In the genomic region with DNA sequence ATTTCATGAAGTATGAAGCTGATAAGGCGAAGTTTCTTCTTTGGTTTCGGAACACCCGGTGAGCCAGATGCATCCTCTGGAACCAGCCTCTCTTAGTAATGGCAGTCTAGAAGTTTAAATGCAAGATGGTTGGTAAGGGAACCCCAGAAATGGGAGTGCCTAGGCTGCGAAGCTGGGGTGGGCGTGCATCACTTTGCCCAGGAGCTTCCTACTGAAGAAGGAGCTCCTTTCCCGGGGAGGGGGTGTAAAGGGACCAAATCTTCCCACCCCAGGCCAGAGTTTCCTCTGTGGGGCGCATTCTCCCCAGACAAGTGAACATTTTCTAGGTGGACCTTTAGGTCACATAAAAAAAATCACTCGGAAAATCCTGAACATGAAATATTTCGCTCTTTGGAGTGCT, we compare ENCODE assay signal across 26 cellular contexts. TPM values are rescaled to one million over a fixed set of nuclear protein-coding genes. Genes with fewer than 3 reads are reported as not detected.
"Had no signal": no experiment of that assay in that cellular context is flagged by ENCODE, and none has a peak within 500 bp of the region (broad histone marks: within the 10 kb centered on the region; RNA-seq: fewer than 3 reads in every experiment).

No MANE protein-coding gene starts in this region.

- DNase-seq: activated B cell treated with CpG ODN at 0.5 μM for 24 hours; activated CD8-positive, alpha-beta T cell treated with anti-CD3 and anti-CD28 coated beads for 36 hours; activated naive CD4-positive, alpha-beta T cell treated with Interleukin-2 at 50 U/mL for 16 hours; activated naive CD8-positive, alpha-beta T cell treated with anti-CD3 and anti-CD28 coated beads for 36 hours; brain microvascular endothelial cell; KG1; NCI-H1048; NCI-H146; NCI-H187 treated with DMSO at 0.1 percent for 48 hours; NCI-H2171; NCI-H226; NCI-H526; NCI-H82; RPMI8226; T-cell; T-helper 2 cell; T1000 had no signal

- H3K9me3 Mint-ChIP-seq: activated B cell treated with CpG ODN at 0.5 μM for 24 hours; activated CD8-positive, alpha-beta T cell treated with anti-CD3 and anti-CD28 coated beads for 36 hours; activated naive CD8-positive, alpha-beta T cell treated with anti-CD3 and anti-CD28 coated beads for 36 hours; activated T-cell treated with anti-CD3 and anti-CD28 coated beads, Interleukin-2, amount 50 U/mL, for 24 hours; activated T-helper 1 cell treated with anti-CD3 and anti-CD28 coated beads, Interleukin-12 subunit alpha, Interleukin-12 subunit beta, Interleukin-2, Interleukin-4 antibody, amounts not matched to agents 30 ng/mL and 10 ng/mL and 1 ng/mL, durations not matched to agents 14 hours and 24 hours and 36 hours; T-cell had no signal

- H3K27ac ChIP-seq: brain microvascular endothelial cell, cardiac muscle cell, SK-N-MC had no signal

- ATAC-seq: activated CD8-positive, alpha-beta T cell treated with anti-CD3 and anti-CD28 coated beads for 36 hours; Right ventricle myocardium inferior; T-cell had no signal

- H3K27me3 Mint-ChIP-seq: activated CD8-positive, alpha-beta T cell treated with anti-CD3 and anti-CD28 coated beads for 36 hours; activated naive CD8-positive, alpha-beta T cell treated with anti-CD3 and anti-CD28 coated beads for 36 hours; activated T-cell treated with anti-CD3 and anti-CD28 coated beads, Interleukin-2, amount 50 U/mL, for 24 hours; T-cell had no signal

- H3K4me3 Mint-ChIP-seq: activated B cell treated with CpG ODN at 0.5 μM for 24 hours; activated CD8-positive, alpha-beta T cell treated with anti-CD3 and anti-CD28 coated beads for 36 hours; activated naive CD8-positive, alpha-beta T cell treated with anti-CD3 and anti-CD28 coated beads for 36 hours; activated T-cell treated with anti-CD3 and anti-CD28 coated beads, Interleukin-2, amount 50 U/mL, for 24 hours; activated T-helper 1 cell treated with anti-CD3 and anti-CD28 coated beads, Interleukin-12 subunit alpha, Interleukin-12 subunit beta, Interleukin-2, Interleukin-4 antibody, amounts not matched to agents 30 ng/mL and 10 ng/mL and 1 ng/mL, durations not matched to agents 14 hours and 24 hours and 36 hours; T-cell had no signal

- H3K27ac Mint-ChIP-seq: activated B cell treated with CpG ODN at 0.5 μM for 24 hours; activated CD8-positive, alpha-beta T cell treated with anti-CD3 and anti-CD28 coated beads for 36 hours; activated naive CD8-positive, alpha-beta T cell treated with anti-CD3 and anti-CD28 coated beads for 36 hours; activated T-cell treated with anti-CD3 and anti-CD28 coated beads, Interleukin-2, amount 50 U/mL, for 24 hours; activated T-helper 1 cell treated with anti-CD3 and anti-CD28 coated beads, Interleukin-12 subunit alpha, Interleukin-12 subunit beta, Interleukin-2, Interleukin-4 antibody, amounts not matched to agents 30 ng/mL and 10 ng/mL and 1 ng/mL, durations not matched to agents 14 hours and 24 hours and 36 hours; T-cell had no signal

- H3K36me3 ChIP-seq: brain microvascular endothelial cell, cardiac muscle cell had no signal

- H3K4me1 Mint-ChIP-seq: activated B cell treated with CpG ODN at 0.5 μM for 24 hours; activated naive CD8-positive, alpha-beta T cell treated with anti-CD3 and anti-CD28 coated beads for 36 hours; T-cell had no signal

- H3K4me3 ChIP-seq: cardiac muscle cell, SK-N-MC had no signal

- H3K36me3 Mint-ChIP-seq: activated naive CD8-positive, alpha-beta T cell treated with anti-CD3 and anti-CD28 coated beads for 36 hours; T-cell had no signal

- H3K27me3 ChIP-seq: brain microvascular endothelial cell, cardiac muscle cell had no signal

RNA-seq across cellular contexts. Expression of a gene that starts 4.4 kb away (rescaled TPM):
- total RNA-seq: activated B cell treated with CpG ODN at 0.5 μM for 24 hours; activated CD8-positive, alpha-beta T cell treated with anti-CD3 and anti-CD28 coated beads for 36 hours; activated naive CD8-positive, alpha-beta T cell treated with anti-CD3 and anti-CD28 coated beads for 36 hours; activated T-helper 1 cell treated with anti-CD3 and anti-CD28 coated beads, Interleukin-12 subunit alpha, Interleukin-12 subunit beta, Interleukin-2, Interleukin-4 antibody, amounts not matched to agents 30 ng/mL and 10 ng/mL and 1 ng/mL, durations not matched to agents 14 hours and 24 hours and 36 hours; cardiac muscle cell; LHCN-M2; NCI-H460; OCI-LY7; Right ventricle myocardium inferior had no signal
- polyA plus RNA-seq: cardiac muscle cell had no signal

RNA-seq across cellular contexts. Expression of a gene that starts 19.9 kb away (rescaled TPM):
- total RNA-seq: activated B cell treated with CpG ODN at 0.5 μM for 24 hours; activated naive CD8-positive, alpha-beta T cell treated with anti-CD3 and anti-CD28 coated beads for 36 hours; activated T-helper 1 cell treated with anti-CD3 and anti-CD28 coated beads, Interleukin-12 subunit alpha, Interleukin-12 subunit beta, Interleukin-2, Interleukin-4 antibody, amounts not matched to agents 30 ng/mL and 10 ng/mL and 1 ng/mL, durations not matched to agents 14 hours and 24 hours and 36 hours; cardiac muscle cell; LHCN-M2; M059J; NCI-H460; OCI-LY7; Right ventricle myocardium inferior had no signal
- polyA plus RNA-seq: cardiac muscle cell had no signal

RNA-seq across cellular contexts. Expression of a gene that starts 31.2 kb away (rescaled TPM):
- total RNA-seq: activated B cell treated with CpG ODN at 0.5 μM for 24 hours; activated CD8-positive, alpha-beta T cell treated with anti-CD3 and anti-CD28 coated beads for 36 hours; activated naive CD8-positive, alpha-beta T cell treated with anti-CD3 and anti-CD28 coated beads for 36 hours; activated T-helper 1 cell treated with anti-CD3 and anti-CD28 coated beads, Interleukin-12 subunit alpha, Interleukin-12 subunit beta, Interleukin-2, Interleukin-4 antibody, amounts not matched to agents 30 ng/mL and 10 ng/mL and 1 ng/mL, durations not matched to agents 14 hours and 24 hours and 36 hours; cardiac muscle cell; LHCN-M2; NCI-H460; OCI-LY7 had no signal

RNA-seq across cellular contexts. Expression of a gene that starts 49.4 kb away (rescaled TPM):
- total RNA-seq: activated B cell treated with CpG ODN at 0.5 μM for 24 hours, cardiac muscle cell, LHCN-M2, OCI-LY7, Right ventricle myocardium inferior had no signal
- polyA plus RNA-seq: cardiac muscle cell had no signal

RNA-seq across cellular contexts. Expression of a gene that starts 57.3 kb away (rescaled TPM):
- total RNA-seq: activated B cell treated with CpG ODN at 0.5 μM for 24 hours, cardiac muscle cell, LHCN-M2, M059J, NCI-H460, OCI-LY7, Right ventricle myocardium inferior had no signal
- polyA plus RNA-seq: cardiac muscle cell had no signal
